Comparison of ENCODE assay signal across 8 cellular contexts in genomic region chr1:206557636-206558473, GRCh38.
DNase-seq lines count a peak whose midpoint lies in the region; ATAC-seq and TF ChIP-seq lines count a peak whose summit lies in the region.

No MANE protein-coding gene starts in this region.

- H3K4me1 ChIP-seq in adipocyte (ENCODE audit: control insufficient read depth, insufficient read depth, low read length): peaks cover 23% of the 10 kb centered on the region

- peaks cover 9% of the 10 kb centered on the region for H3K27me3 ChIP-seq in adipocyte (replicated peaks; ENCODE audit: control insufficient read depth, insufficient read depth, low read length)

- no peaks in the 10 kb centered on the region for H3K36me3 ChIP-seq in adipocyte (ENCODE audit: control insufficient read depth, insufficient read depth, low read length, severe bottlenecking)

- DNase-seq in NAMALWA (ENCODE audit: low spot score) (peak; percentile 57), adipocyte (ENCODE audit: low read depth) (no peak), left kidney (ENCODE audit: low read depth, low spot score) (peak; percentile 31), superior temporal gyrus (ENCODE audit: extremely low spot score) (peak; percentile 36), NCI-H82 (lab: John Stamatoyannopoulos, UW) (no peak)

- no peak for ATAC-seq in GM21367 (IDR thresholded peaks at IDR 0.05; ENCODE audit: unreplicated experiment)
- ATAC-seq in GM21526 (IDR thresholded peaks at IDR 0.05; ENCODE audit: low FRiP score, unreplicated experiment): no peak

- no peak for TF ChIP-seq CTCF in GM12875 (IDR thresholded peaks at IDR 0.05; ENCODE audit: borderline replicate concordance, insufficient read depth, low read depth, low read length)

- no peaks in the 10 kb centered on the region for H3K9me3 ChIP-seq in adipocyte (ENCODE audit: control insufficient read depth, low read length)

- H3K9ac ChIP-seq in adipocyte (ENCODE audit: low read length): no peak overlapping the region

- H3K4me3 ChIP-seq in GM12875 (ENCODE audit: low read depth, low read length) (peak overlapping the region; percentile 96), adipocyte (ENCODE audit: low read length) (peak overlapping the region; percentile 76)

Comparison
In these comparisons a context has a peak if more than half of its experiments do, and no peak if none do; other contexts are left out.
1. DNase-seq: peak in NAMALWA (single experiment), left kidney (single experiment) and superior temporal gyrus (single experiment); none in adipocyte (single experiment) and NCI-H82 (single experiment).